In the genomic region with DNA sequence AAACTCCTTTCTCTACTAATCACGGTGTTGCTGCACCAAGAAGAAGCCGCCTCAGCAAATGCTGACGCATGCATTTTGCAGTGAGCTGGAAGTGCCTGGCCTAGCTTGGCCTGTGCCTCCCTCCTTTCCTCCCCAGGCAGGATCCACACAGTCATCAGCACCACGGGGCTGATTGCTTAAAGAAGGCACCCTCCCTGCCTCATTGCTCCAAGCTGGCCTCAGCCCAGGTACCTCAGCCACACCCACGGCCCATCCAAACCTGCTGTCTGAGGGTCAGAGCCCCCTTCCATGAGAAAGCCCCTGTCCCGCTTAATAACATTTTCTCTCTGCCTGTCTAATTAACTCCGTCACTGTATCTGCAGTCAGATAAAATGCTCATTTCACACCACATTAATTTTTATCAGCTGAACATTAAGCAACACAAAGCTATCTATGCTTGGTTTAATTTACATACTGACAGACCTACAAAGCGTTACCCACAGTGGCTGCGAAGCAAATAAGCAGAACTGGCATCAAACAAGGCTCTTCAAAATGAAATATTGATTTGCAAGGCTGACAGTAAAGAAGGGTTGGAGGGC, we compare ENCODE assay signal across 14 cellular contexts.
A peak's percentile ranks its signal among the peaks of the same experiment; 100 is the strongest.
DNase-seq lines count a peak whose midpoint lies in the region; ATAC-seq, FAIRE-seq and TF ChIP-seq lines count a peak whose summit lies in the region.
"Had no signal": no experiment of that assay in that cellular context is flagged by ENCODE, and none has a peak within 500 bp of the region (broad histone marks: within the 10 kb centered on the region; RNA-seq: fewer than 3 reads in every experiment).

No MANE protein-coding gene starts in this region.

- H3K4me3 ChIP-seq in left lung, result no peak overlapping the region
- H3K4me3 ChIP-seq: thoracic aorta had no signal

- no peak overlapping the region for H3K27ac Mint-ChIP-seq in activated T-cell treated with anti-CD3 and anti-CD28 coated beads, Interleukin-2, amount 50 U/mL, for 72 hours
- H3K27ac Mint-ChIP-seq: progenitor cell of endocrine pancreas had no signal

- H3K27ac ChIP-seq in left lung, result no peak overlapping the region
- H3K27ac ChIP-seq: thoracic aorta had no signal

- H3K4me1 ChIP-seq in left lung, result peaks cover 0 to 5% of the 10 kb centered on the region in 2 donors

- intact Hi-C loops in left lung (cut with DNase I), result no loop called here

- peaks cover 47% of the 10 kb centered on the region for H3K4me1 Mint-ChIP-seq in activated T-cell treated with anti-CD3 and anti-CD28 coated beads, Interleukin-2, amount 50 U/mL, for 72 hours (ENCODE audit: low read depth)

- peak; percentile 15 to 72 for ATAC-seq in activated T-cell treated with anti-CD3 and anti-CD28 coated beads, Interleukin-2, amount 50 U/mL, for 72 hours (replicated peaks in 1 of 2)
- ATAC-seq in left lung (peak; percentile 81), HG03196 (IDR thresholded peaks at IDR 0.05; ENCODE audit: unreplicated experiment) (no peak)

- peaks cover 8% of the 10 kb centered on the region in 2 donors for H3K9me3 Mint-ChIP-seq in activated T-cell treated with anti-CD3 and anti-CD28 coated beads, Interleukin-2, amount 50 U/mL, for 72 hours

- H3K9me3 ChIP-seq in left lung, result peaks cover 0 to 9% of the 10 kb centered on the region in 2 donors
- H3K9me3 ChIP-seq: BE2C had no signal

- H3K27me3 Mint-ChIP-seq in activated T-cell treated with anti-CD3 and anti-CD28 coated beads, Interleukin-2, amount 50 U/mL, for 72 hours (ENCODE audit: low read depth), result no peaks in the 10 kb centered on the region

- FAIRE-seq in RCC 7860 (lab: Jason Lieb, UNC), result no peak

- DNase-seq in stimulated activated naive CD4-positive, alpha-beta T cell treated with Interleukin-2 at 50 U/mL for 16 hours (lab: John Stamatoyannopoulos, UW), result peak; percentile 48
- no peak for DNase-seq in stimulated activated naive CD4-positive, alpha-beta T cell (lab: John Stamatoyannopoulos, UW)
- DNase-seq in activated T-cell treated with anti-CD3 and anti-CD28 coated beads, Interleukin-2, amount 50 U/mL, for 72 hours, result peak in 1 of 2 donors; percentile 44
- DNase-seq in left lung (no peak), medulla oblongata (ENCODE audit: extremely low spot score) (no peak), RCC 7860 (ENCODE audit: low spot score) (no peak)
- DNase-seq: activated gamma-delta T cell, BE2C, DMS 273 treated with DMSO at 0.1 percent for 48 hours, NCI-H1417, SHP77 had no signal

- H3K36me3 ChIP-seq in left lung, result no peaks in the 10 kb centered on the region
- H3K36me3 ChIP-seq: BE2C, thoracic aorta had no signal

- H3K4me3 Mint-ChIP-seq in activated T-cell treated with anti-CD3 and anti-CD28 coated beads, Interleukin-2, amount 50 U/mL, for 72 hours, result peak overlapping the region in 1 of 2 donors; percentile 53

- no peak for TF ChIP-seq CTCF in left lung (IDR thresholded peaks at IDR 0.05)

- peaks cover 7 to 15% of the 10 kb centered on the region in 2 donors for H3K36me3 Mint-ChIP-seq in activated T-cell treated with anti-CD3 and anti-CD28 coated beads, Interleukin-2, amount 50 U/mL, for 72 hours (ENCODE audit: insufficient read depth in 2 of 2)

- H3K27me3 ChIP-seq in left lung, result no peaks in the 10 kb centered on the region
- H3K27me3 ChIP-seq: BE2C had no signal
